ENCODE assay signal across 9 cellular contexts in genomic region chr12:47775100-47775911, GRCh38. TPM values are rescaled to one million over a fixed set of nuclear protein-coding genes. Genes with fewer than 3 reads are reported as not detected.
DNase-seq lines count a peak whose midpoint lies in the region; ATAC-seq and TF ChIP-seq lines count a peak whose summit lies in the region.
"Had no signal": no experiment of that assay in that cellular context is flagged by ENCODE, and none has a peak within 500 bp of the region (broad histone marks: within the 10 kb centered on the region; RNA-seq: fewer than 3 reads in every experiment).

No MANE protein-coding gene starts in this region.

- no peak overlapping the region for H3K4me3 ChIP-seq in OCI-LY3 (ENCODE audit: low read length)

- peaks cover 12% of the 10 kb centered on the region for H3K79me2 ChIP-seq in OCI-LY3 (ENCODE audit: low read length)

- peaks cover 29% of the 10 kb centered on the region for H3K4me1 ChIP-seq in OCI-LY3 (ENCODE audit: low read length)

- H3K4me2 ChIP-seq in OCI-LY3 (ENCODE audit: low read length): peak overlapping the region; percentile 91

- TF ChIP-seq CTCF in OCI-LY3 (IDR thresholded peaks at IDR 0.05; ENCODE audit: low read depth, low read length): no peak
- TF ChIP-seq CTCF in omental fat pad (IDR thresholded peaks at IDR 0.05): no peak

- peak; percentile 85 for TF ChIP-seq POLR2A in erythroblast (IDR thresholded peaks at IDR 0.05; ENCODE audit: low read length)

- ATAC-seq in HG02588 (IDR thresholded peaks at IDR 0.05; ENCODE audit: unreplicated experiment) (no peak), HG03439 (IDR thresholded peaks at IDR 0.05; ENCODE audit: unreplicated experiment) (no peak), omental fat pad (ENCODE audit: low FRiP score) (no peak)

- 0 out of 2 replicates have a peak, but pooled peaks cover 3% of the 10 kb centered on the region for H4K20me1 ChIP-seq in OCI-LY3 (ENCODE audit: insufficient read depth, low read length)

- peak overlapping the region; percentile 17; the same call in 1 of the 2 replicates for H3K27ac ChIP-seq in OCI-LY3 (ENCODE audit: low read length)

- intact Hi-C loops in posterior cingulate gyrus (cut with DNase I): no loop called here

- H2AFZ ChIP-seq in OCI-LY3 (ENCODE audit: low read depth, low read length): no peak overlapping the region

- H3K9me3 ChIP-seq in OCI-LY3 (ENCODE audit: insufficient read depth, low read length): no peaks in the 10 kb centered on the region

- DNase-seq in ELR (ENCODE audit: low read depth) (peak; percentile 52), erythroblast (lab: John Stamatoyannopoulos, UW) (peak; percentile 92 to 93), posterior cingulate gyrus (peak in 6 of 10 donors; percentile 47 to 92 (median 68)), omental fat pad (ENCODE audit: low spot score) (no peak), DMS153 treated with DMSO at 0.1 percent for 48 hours (lab: John Stamatoyannopoulos, UW; ENCODE audit: unreplicated experiment) (no peak)

- no peaks in the 10 kb centered on the region for H3K36me3 ChIP-seq in OCI-LY3 (replicated peaks; ENCODE audit: low read depth, low read length)

- no peak overlapping the region; the same call in 1 of the 2 replicates for H3K9ac ChIP-seq in OCI-LY3 (ENCODE audit: low read length)

- no peaks in the 10 kb centered on the region for H3K27me3 ChIP-seq in OCI-LY3 (ENCODE audit: low read depth, low read length)

RNA-seq across cellular contexts. Expression of gene SLC48A1, which starts 2.3 kb away (rescaled TPM):
- 10 to 100 TPM; 27.6 to 50.3 (median 48.1) TPM for total RNA-seq in omental fat pad

RNA-seq across cellular contexts. Expression of gene RAPGEF3, which starts 16.6 kb away (rescaled TPM):
- total RNA-seq in omental fat pad: 100 to 1,000 TPM in 1 of 4 donors, 10 to 100 TPM in 3; 24.2 to 270 (median 59.1) TPM

RNA-seq across cellular contexts. Expression of gene HDAC7, which starts 44.4 kb away (rescaled TPM):
- 100 to 1,000 TPM in 1 of 4 donors, 10 to 100 TPM in 3; 40.3 to 102 (median 62.9) TPM for total RNA-seq in omental fat pad

RNA-seq across cellular contexts. Expression of gene ENDOU, which starts 50.0 kb away (rescaled TPM):
- 1 to 10 TPM; 2.1 to 2.7 (median 2.2) TPM for total RNA-seq in omental fat pad
- total RNA-seq: activated CD8-positive, alpha-beta memory T cell treated with anti-CD3 and anti-CD28 coated beads for 36 hours had no signal

Comparison
In these comparisons a context has a peak if more than half of its experiments do, and no peak if none do; other contexts are left out.
1. DNase-seq: peak in ELR (single experiment), erythroblast (2 of 2) and posterior cingulate gyrus (6 of 10); none in omental fat pad (single experiment) and DMS153 treated with DMSO at 0.1 percent for 48 hours (single experiment).